In the genomic region with DNA sequence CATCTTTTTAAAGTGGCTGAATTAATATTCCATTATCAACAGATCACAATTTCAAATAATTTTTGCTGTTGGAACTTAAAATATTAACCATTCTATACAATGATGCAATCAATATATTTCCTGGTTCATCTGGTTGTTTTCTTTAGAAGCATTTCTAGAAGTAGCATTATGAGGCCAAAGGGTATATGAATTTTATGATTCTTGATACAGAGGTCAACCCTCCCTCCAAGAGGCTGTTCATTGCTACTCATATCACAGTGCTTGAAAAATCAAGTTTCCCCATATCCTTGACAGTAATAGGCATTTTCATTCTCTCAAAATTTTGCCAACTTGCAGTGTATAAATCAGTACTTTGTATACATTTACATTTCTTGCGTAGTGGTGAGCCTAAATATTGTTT, we compare ENCODE assay signal across 28 cellular contexts.
"Had no signal": no experiment of that assay in that cellular context is flagged by ENCODE, and none has a peak within 500 bp of the region (broad histone marks: within the 10 kb centered on the region; RNA-seq: fewer than 3 reads in every experiment).

No MANE protein-coding gene starts in this region.

- H3K4me3 Mint-ChIP-seq: dendritic cell treated with granulocyte-macrophage colony-stimulating factor and Interleukin-4, amounts not matched to agents 40 ng/mL and 50 ng/mL, for 4 days; effector memory CD8-positive, alpha-beta T cell; endodermal cell had no signal

- H3K27ac ChIP-seq: colonic mucosa, coronary artery, dorsolateral prefrontal cortex, epithelial cell of prostate, esophagus muscularis mucosa, esophagus squamous epithelium, foreskin keratinocyte, gastrocnemius medialis, gastroesophageal sphincter, heart left ventricle, heart right ventricle had no signal

- ATAC-seq: effector memory CD8-positive, alpha-beta T cell; esophagus mucosa; foreskin keratinocyte; gastrocnemius medialis; gastroesophageal sphincter; heart left ventricle; heart right ventricle had no signal

- H3K4me1 ChIP-seq: colonic mucosa, esophagus muscularis mucosa, esophagus squamous epithelium, foreskin keratinocyte, gastrocnemius medialis, gastroesophageal sphincter, heart left ventricle, heart right ventricle had no signal

- H3K27me3 ChIP-seq: colonic mucosa, esophagus muscularis mucosa, esophagus squamous epithelium, foreskin keratinocyte, gastrocnemius medialis, gastroesophageal sphincter, heart left ventricle, heart right ventricle had no signal

- H3K27me3 Mint-ChIP-seq: dendritic cell treated with granulocyte-macrophage colony-stimulating factor and Interleukin-4, amounts not matched to agents 40 ng/mL and 50 ng/mL, for 4 days had no signal

- FAIRE-seq: colon, endothelial cell of umbilical vein, frontal cortex had no signal

- H3K9me3 ChIP-seq: colonic mucosa, esophagus muscularis mucosa, esophagus squamous epithelium, gastrocnemius medialis, gastroesophageal sphincter, heart left ventricle, heart right ventricle had no signal

- H3K36me3 ChIP-seq: colonic mucosa, esophagus muscularis mucosa, esophagus squamous epithelium, gastrocnemius medialis, gastroesophageal sphincter, heart left ventricle, heart right ventricle had no signal

- H3K4me3 ChIP-seq: colonic mucosa, coronary artery, dorsolateral prefrontal cortex, esophagus muscularis mucosa, esophagus squamous epithelium, gastrocnemius medialis, gastroesophageal sphincter, heart left ventricle, heart right ventricle had no signal

- H3K9me3 Mint-ChIP-seq: endodermal cell had no signal

- DNase-seq: colonic mucosa; cortex of kidney; dermis blood vessel endothelial cell; dorsolateral prefrontal cortex; effector CD4-positive, alpha-beta T cell; effector CD8-positive, alpha-beta T cell; effector memory CD4-positive, alpha-beta T cell; effector memory CD8-positive, alpha-beta T cell; endodermal cell; erythroblast; esophagus squamous epithelium; foreskin fibroblast; foreskin keratinocyte; foreskin melanocyte; gastrocnemius medialis; glutamatergic neuron; head of caudate nucleus; heart left ventricle; heart right ventricle had no signal

- H3K27ac Mint-ChIP-seq: dendritic cell treated with granulocyte-macrophage colony-stimulating factor and Interleukin-4, amounts not matched to agents 40 ng/mL and 50 ng/mL, for 4 days; effector memory CD8-positive, alpha-beta T cell; endodermal cell had no signal
